Comparison of ENCODE assay signal across 9 cellular contexts in the genomic region with DNA sequence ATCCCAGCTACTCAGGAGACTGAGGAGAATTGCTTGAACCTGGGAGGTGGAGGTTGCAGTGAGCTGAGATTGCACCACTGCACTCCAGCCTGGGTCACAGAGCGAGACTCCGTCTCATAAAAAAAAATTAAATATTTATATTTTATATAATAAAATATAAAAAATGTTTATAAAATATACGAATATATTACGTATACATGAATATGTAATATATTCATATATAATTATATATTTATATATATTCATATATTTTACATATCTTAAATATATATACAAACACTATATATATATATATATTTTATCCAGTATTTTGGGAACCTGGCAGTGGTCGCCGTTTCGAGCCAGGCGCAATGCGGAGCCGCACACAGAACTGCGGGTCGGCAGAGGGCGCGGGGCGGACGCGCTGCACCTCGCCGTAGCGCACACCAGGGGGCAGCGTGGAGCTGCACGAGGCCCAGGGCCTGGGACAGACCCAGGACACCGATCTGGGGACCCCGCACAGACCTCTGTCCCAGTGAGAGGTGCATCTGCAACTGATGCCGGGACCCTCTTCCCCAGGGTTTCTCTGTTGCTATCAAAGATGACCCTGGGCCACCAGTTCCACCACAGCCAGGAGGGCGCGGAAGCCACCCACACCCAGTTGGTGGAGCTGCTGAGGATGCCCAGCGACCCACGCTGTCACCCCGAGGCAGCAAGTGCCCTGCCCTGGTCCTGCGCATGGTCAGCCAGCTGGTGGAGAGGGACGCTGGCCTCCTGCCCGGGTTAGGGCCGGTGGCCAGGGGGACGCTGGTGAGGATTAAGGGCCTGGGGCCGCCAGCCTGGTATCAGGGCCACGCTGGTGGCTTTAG. TPM values are rescaled to one million over a fixed set of nuclear protein-coding genes. Genes with fewer than 3 reads are reported as not detected.
DNase-seq lines count a peak whose midpoint lies in the region; ATAC-seq and TF ChIP-seq lines count a peak whose summit lies in the region.
"Had no signal": no experiment of that assay in that cellular context is flagged by ENCODE, and none has a peak within 500 bp of the region (broad histone marks: within the 10 kb centered on the region; RNA-seq: fewer than 3 reads in every experiment).

No MANE protein-coding gene starts in this region.

- no peaks in the 10 kb centered on the region for H3K79me2 ChIP-seq in hepatocyte

- H3K4me3 ChIP-seq in GM12864 (ENCODE audit: low read depth, low read length) = no peak overlapping the region
- H3K4me3 ChIP-seq in adrenal gland = no peak overlapping the region
- no peak overlapping the region for H3K4me3 ChIP-seq in hepatocyte

- H3K9me3 ChIP-seq in adrenal gland (replicated peaks in 1 of 3) = no peaks in the 10 kb centered on the region
- H3K9me3 ChIP-seq in hepatocyte (ENCODE audit: low read depth) = no peaks in the 10 kb centered on the region

- H3K27ac Mint-ChIP-seq in HFFc6 = no peak overlapping the region
- H3K27ac Mint-ChIP-seq: dendritic cell treated with granulocyte-macrophage colony-stimulating factor and Interleukin-4, amounts not matched to agents 40 ng/mL and 50 ng/mL, for 4 days had no signal

- H3K4me1 Mint-ChIP-seq in HFFc6 (ENCODE audit: low read depth) = no peaks in the 10 kb centered on the region

- H3K4me1 ChIP-seq in adrenal gland (replicated peaks in 1 of 2) (peaks cover under 1% of the 10 kb centered on the region in 2 donors), hepatocyte (ENCODE audit: insufficient read depth) (no peaks in the 10 kb centered on the region)

- WGBS in adrenal gland, 4 donors = 31 to 43% (median 40%) methylated on average over 26 to 37 of the region's 37 CpGs
- 46% methylated on average over 37 of the region's 37 CpGs for WGBS in hepatocyte (ENCODE audit: low lambda C conversion rate, missing lambda C conversion rate)

- no peak overlapping the region for H3K4me3 Mint-ChIP-seq in HFFc6
- H3K4me3 Mint-ChIP-seq: dendritic cell treated with granulocyte-macrophage colony-stimulating factor and Interleukin-4, amounts not matched to agents 40 ng/mL and 50 ng/mL, for 4 days had no signal

- H2AFZ ChIP-seq in hepatocyte = no peak overlapping the region

- ATAC-seq in HG03469 (IDR thresholded peaks at IDR 0.05; ENCODE audit: unreplicated experiment) (no peak), GM21423 (IDR thresholded peaks at IDR 0.05; ENCODE audit: unreplicated experiment) (no peak)

- H3K27ac ChIP-seq in adrenal gland (no peak overlapping the region), hepatocyte (no peak overlapping the region)

- H3K9me2 ChIP-seq in hepatocyte (replicated peaks; ENCODE audit: insufficient read depth) = no peaks in the 10 kb centered on the region

- no peak for TF ChIP-seq POLR2A in adrenal gland (IDR thresholded peaks at IDR 0.05)

- peaks cover 11% of the 10 kb centered on the region for H3K36me3 Mint-ChIP-seq in HFFc6 (ENCODE audit: low read depth)

- H3K36me3 ChIP-seq in adrenal gland (replicated peaks in 1 of 2) (no peaks in the 10 kb centered on the region), hepatocyte (replicated peaks; ENCODE audit: insufficient read depth, low read depth) (no peaks in the 10 kb centered on the region)

- H3K27me3 ChIP-seq in adrenal gland (no peaks in the 10 kb centered on the region), hepatocyte (no peaks in the 10 kb centered on the region)

- H4K20me1 ChIP-seq in hepatocyte (ENCODE audit: insufficient read depth, poor library complexity, severe bottlenecking) = no peaks in the 10 kb centered on the region

- intact Hi-C loops in adrenal gland (cut with DNase I) = loop anchor here (2.0 to 5.0 kb wide), 2 partner anchors 284 to 285 kb away; no protein-coding TSS in a partner anchor

- H3K27me3 Mint-ChIP-seq in HFFc6 (ENCODE audit: insufficient read depth) = peaks cover 8% of the 10 kb centered on the region

- DNase-seq in GM12864 (ENCODE audit: low read depth) (no peak), HFFc6 (no peak), SK-MEL-5 (ENCODE audit: low read depth, low spot score) (peak; percentile 70), adrenal gland (peak in 3 of 7 donors; percentile 41 to 70 (median 44)), hepatocyte (ENCODE audit: low spot score) (peak; percentile 62)
- DNase-seq in stimulated activated CD4-positive, alpha-beta T cell treated with anti-CD3 and anti-CD28 coated beads, Interleukin-15, amount 100 ng/mL, for 24 hours = peak; percentile 74

- no peaks in the 10 kb centered on the region for H3K9me3 Mint-ChIP-seq in HFFc6
- H3K9me3 Mint-ChIP-seq: dendritic cell treated with granulocyte-macrophage colony-stimulating factor and Interleukin-4, amounts not matched to agents 40 ng/mL and 50 ng/mL, for 4 days had no signal

- in situ Hi-C loops in SK-MEL-5 (cut with HindIII; ENCODE audit: low pct_unique_long_range_greater_than_20kb, low sequenced_read_pairs) = no loop called here

- TF ChIP-seq CTCF in GM12864 (IDR thresholded peaks at IDR 0.05; ENCODE audit: low read depth, low read length, missing control alignments) (peak; percentile 84), HFFc6 (IDR thresholded peaks at IDR 0.05) (peak; percentile 87), adrenal gland (IDR thresholded peaks at IDR 0.05) (peak; percentile 41 to 82 (median 66)), hepatocyte (IDR thresholded peaks at IDR 0.05; ENCODE audit: poor library complexity) (peak; percentile 86)

- H3K4me2 ChIP-seq in hepatocyte = no peak overlapping the region

RNA-seq across cellular contexts. Expression of gene AP5Z1, which starts 22.7 kb away (rescaled TPM):
- 10 to 100 TPM; 39.8 to 50.4 (median 42.1) TPM for total RNA-seq in HFFc6 (2021; fragmentation: NEBNext Ultra II Directional; extraction: Animal tissue kit (Norgen Biotek cat#: 25700))
- 80.4 and 85.1 TPM in 2 replicates for total RNA-seq in SK-MEL-5 (2014; rRNA removed; shearing (Covaris generic))
- 92.0 and 110 TPM in 2 replicates for polyA plus RNA-seq in SK-MEL-5 (2015; cell fraction: cytosol; rRNA removed)
- 463 and 572 TPM in 2 replicates for polyA plus RNA-seq in SK-MEL-5 (2015; cell fraction: nucleus; rRNA removed)
- total RNA-seq in adrenal gland = 10 to 100 TPM; 35.2 to 68.4 (median 49.5) TPM
- 100 to 1,000 TPM in 2 of 3 donors, 1 to 10 TPM in 1; 8.4 to 188 (median 112) TPM for polyA plus RNA-seq in adrenal gland
- 30.5 and 33.9 TPM in 2 replicates for total RNA-seq in hepatocyte
- 60.3 and 76.9 TPM in 2 replicates for polyA plus RNA-seq in hepatocyte

Comparison
In these comparisons a context has a peak if more than half of its experiments do, and no peak if none do; other contexts are left out.
1. DNase-seq: peak in SK-MEL-5 (single experiment), hepatocyte (single experiment) and stimulated activated CD4-positive, alpha-beta T cell treated with anti-CD3 and anti-CD28 coated beads, Interleukin-15, amount 100 ng/mL, for 24 hours (single experiment); none in GM12864 (single experiment) and HFFc6 (single experiment).
2. Peak in every context shown above with its lines, with median percentiles within 50 percentile points of each other: CTCF ChIP-seq.